Comparison of ENCODE assay signal across 28 cellular contexts in genomic region chr1:216173315-216173714, GRCh38.
"Had no signal": no experiment of that assay in that cellular context is flagged by ENCODE, and none has a peak within 500 bp of the region (broad histone marks: within the 10 kb centered on the region; RNA-seq: fewer than 3 reads in every experiment).

No MANE protein-coding gene starts in this region.

- DNase-seq: activated B cell treated with CpG ODN at 0.5 μM for 24 hours; activated CD4-positive, alpha-beta T cell treated with anti-CD3 and anti-CD28 coated beads for 36 hours; activated CD4-positive, alpha-beta T cell treated with anti-CD3 and anti-CD28 coated beads, Interleukin-2, amount 50 U/mL, for 4 hours; activated effector memory CD4-positive, alpha-beta T cell treated with anti-CD3 and anti-CD28 coated beads, Interleukin-2, amount 50 U/mL, for 16 hours; activated naive CD4-positive, alpha-beta T cell treated with anti-CD3 and anti-CD28 coated beads for 36 hours; activated naive CD8-positive, alpha-beta T cell treated with anti-CD3 and anti-CD28 coated beads for 36 hours; adrenal gland; aorta; brain microvascular endothelial cell; cortex of kidney; effector memory CD8-positive, alpha-beta T cell; hippocampal formation; left cardiac atrium; mammary epithelial cell; midbrain; naive thymus-derived CD4-positive, alpha-beta T cell; occipital lobe; posterior cingulate gyrus; right lobe of liver; stimulated activated CD4-positive, alpha-beta T cell treated with anti-CD3 and anti-CD28 coated beads, Interleukin-12 subunit alpha, Interleukin-12 subunit beta, amount 100 ng/mL, for 4 hours; stimulated activated CD4-positive, alpha-beta T cell treated with anti-CD3 and anti-CD28 coated beads, Interleukin-4, amount 100 ng/mL, for 1 hour; stimulated activated naive CD8-positive, alpha-beta T cell treated with anti-CD3 and anti-CD28 coated beads, Interleukin-15, Interleukin-2, amounts not matched to agents 100 U/mL and 50 U/mL, for 24 hours; testis; transverse colon had no signal

- H3K4me3 ChIP-seq: adrenal gland, gastroesophageal sphincter, right lobe of liver, skin epidermis, testis, transverse colon had no signal

- H3K4me3 Mint-ChIP-seq: activated B cell treated with CpG ODN at 0.5 μM for 24 hours; activated CD4-positive, alpha-beta T cell treated with anti-CD3 and anti-CD28 coated beads for 36 hours; activated naive CD4-positive, alpha-beta T cell treated with anti-CD3 and anti-CD28 coated beads for 36 hours; activated naive CD8-positive, alpha-beta T cell treated with anti-CD3 and anti-CD28 coated beads for 36 hours; effector memory CD8-positive, alpha-beta T cell; naive thymus-derived CD4-positive, alpha-beta T cell; neural crest cell; T-helper 2 cell treated with Interferon-gamma antibody and Interleukin-4, amounts not matched to agents 5 μg/mL and 100 μg/mL, for 36 hours had no signal

- H3K9me3 Mint-ChIP-seq: activated B cell treated with CpG ODN at 0.5 μM for 24 hours; T-helper 2 cell treated with Interferon-gamma antibody and Interleukin-4, amounts not matched to agents 5 μg/mL and 100 μg/mL, for 36 hours had no signal

- H3K4me1 Mint-ChIP-seq: activated B cell treated with CpG ODN at 0.5 μM for 24 hours; activated CD4-positive, alpha-beta T cell treated with anti-CD3 and anti-CD28 coated beads for 36 hours; activated naive CD8-positive, alpha-beta T cell treated with anti-CD3 and anti-CD28 coated beads for 36 hours; naive thymus-derived CD4-positive, alpha-beta T cell; neural crest cell had no signal

- H3K9me3 ChIP-seq: adrenal gland, gastroesophageal sphincter, right lobe of liver, testis, transverse colon had no signal

- H3K36me3 ChIP-seq: adrenal gland, brain microvascular endothelial cell, gastroesophageal sphincter, right lobe of liver, transverse colon had no signal

- H3K36me3 Mint-ChIP-seq: activated naive CD8-positive, alpha-beta T cell treated with anti-CD3 and anti-CD28 coated beads for 36 hours; naive thymus-derived CD4-positive, alpha-beta T cell had no signal

- H3K27me3 Mint-ChIP-seq: activated B cell treated with CpG ODN at 0.5 μM for 24 hours; activated CD4-positive, alpha-beta T cell treated with anti-CD3 and anti-CD28 coated beads for 36 hours; activated naive CD8-positive, alpha-beta T cell treated with anti-CD3 and anti-CD28 coated beads for 36 hours; effector memory CD8-positive, alpha-beta T cell; naive thymus-derived CD4-positive, alpha-beta T cell had no signal

- H3K27me3 ChIP-seq: adrenal gland, brain microvascular endothelial cell, gastroesophageal sphincter, right lobe of liver, testis, transverse colon had no signal

- H3K27ac Mint-ChIP-seq: activated B cell treated with CpG ODN at 0.5 μM for 24 hours; activated CD4-positive, alpha-beta T cell treated with anti-CD3 and anti-CD28 coated beads for 36 hours; activated naive CD4-positive, alpha-beta T cell treated with anti-CD3 and anti-CD28 coated beads for 36 hours; activated naive CD8-positive, alpha-beta T cell treated with anti-CD3 and anti-CD28 coated beads for 36 hours; effector memory CD8-positive, alpha-beta T cell; naive thymus-derived CD4-positive, alpha-beta T cell; T-helper 2 cell treated with Interferon-gamma antibody and Interleukin-4, amounts not matched to agents 5 μg/mL and 100 μg/mL, for 36 hours had no signal

- H3K27ac ChIP-seq: adrenal gland, brain microvascular endothelial cell, gastroesophageal sphincter, right lobe of liver, skin epidermis, testis, transverse colon had no signal

- H3K4me1 ChIP-seq: adrenal gland, right lobe of liver, testis had no signal

- ATAC-seq: activated CD4-positive, alpha-beta T cell treated with anti-CD3 and anti-CD28 coated beads for 36 hours; effector memory CD8-positive, alpha-beta T cell; gastroesophageal sphincter; left cardiac atrium; naive thymus-derived CD4-positive, alpha-beta T cell; right lobe of liver; stimulated activated naive CD8-positive, alpha-beta T cell treated with anti-CD3 and anti-CD28 coated beads, Interleukin-15, Interleukin-2, amounts not matched to agents 100 U/mL and 50 U/mL, for 24 hours had no signal
